In genomic region chr5:143434261-143435206, GRCh38 we compare ENCODE assay signal across 8 cellular contexts. TPM values are rescaled to one million over a fixed set of nuclear protein-coding genes. Genes with fewer than 3 reads are reported as not detected.
DNase-seq lines count a peak whose midpoint lies in the region; ATAC-seq and TF ChIP-seq lines count a peak whose summit lies in the region.

No MANE protein-coding gene starts in this region.

- TF ChIP-seq RAD21 in liver (IDR thresholded peaks at IDR 0.05) = peak in 1 of 2 donors; percentile 22

- peak overlapping the region; percentile 19 to 90 for H3K9ac ChIP-seq in liver (ENCODE audit: low read depth in 1 of 2, low read length in 2 of 2)

- DNase-seq in activated CD8-positive, alpha-beta memory T cell treated with anti-CD3 and anti-CD28 coated beads, Interleukin-2, amount 50 U/mL, for 4 hours = peak; percentile 32
- DNase-seq in thoracic aorta (ENCODE audit: low spot score) = no peak
- no peak for DNase-seq in occipital lobe (lab: John Stamatoyannopoulos, UW)
- DNase-seq in foreskin keratinocyte = no peak
- DNase-seq in COLO668 (lab: John Stamatoyannopoulos, UW; ENCODE audit: unreplicated experiment) = no peak

- TF ChIP-seq CTCF in liver (IDR thresholded peaks at IDR 0.05; ENCODE audit: low read depth, low read length, missing input control) = no peak
- no peak for TF ChIP-seq CTCF in thoracic aorta (IDR thresholded peaks at IDR 0.05)
- TF ChIP-seq CTCF in foreskin keratinocyte (conservative IDR thresholded peaks at IDR 0.05) = no peak

- H3K27ac ChIP-seq in liver (ENCODE audit: low read depth in 1 of 2, low read length in 2 of 2) = peak overlapping the region; percentile 66 to 84
- H3K27ac ChIP-seq in thoracic aorta = no peak overlapping the region
- no peak overlapping the region for H3K27ac ChIP-seq in foreskin keratinocyte

- H3K27me3 ChIP-seq in liver (ENCODE audit: control insufficient read depth in 4 of 4, insufficient read depth in 4 of 4, low read length in 3 of 4) (no peaks in the 10 kb centered on the region), thoracic aorta (replicated peaks; ENCODE audit: insufficient read depth) (no peaks in the 10 kb centered on the region), foreskin keratinocyte (no peaks in the 10 kb centered on the region)

- H3K9me3 ChIP-seq in liver (ENCODE audit: control insufficient read depth in 4 of 4, low read length in 3 of 4) (no peaks in the 10 kb centered on the region), thoracic aorta (no peaks in the 10 kb centered on the region)

- 14% methylated on average over 7 of the region's 7 CpGs for WGBS in liver

- ATAC-seq in GM18861 (IDR thresholded peaks at IDR 0.05; ENCODE audit: unreplicated experiment) (peak; percentile 18), HG03520 (IDR thresholded peaks at IDR 0.05; ENCODE audit: unreplicated experiment) (peak; percentile 32), thoracic aorta (ENCODE audit: insufficient number of reproducible peaks, low FRiP score, low read depth) (no peak), foreskin keratinocyte (no peak)

- H3K36me3 ChIP-seq in liver (ENCODE audit: control insufficient read depth in 4 of 4, insufficient read depth in 3 of 4, low read depth in 1 of 4, low read length in 3 of 4) = no peaks in the 10 kb centered on the region
- H3K36me3 ChIP-seq in thoracic aorta = no peaks in the 10 kb centered on the region

- peaks cover 0 to 27% (median 16%) of the 10 kb centered on the region in 4 donors for H3K4me1 ChIP-seq in liver (ENCODE audit: control insufficient read depth in 4 of 4, insufficient read depth in 4 of 4, low read length in 3 of 4)
- no peaks in the 10 kb centered on the region for H3K4me1 ChIP-seq in thoracic aorta (ENCODE audit: control insufficient read depth in 1 of 2, low read depth in 2 of 2)
- peaks cover 4% of the 10 kb centered on the region for H3K4me1 ChIP-seq in foreskin keratinocyte

- H3K4me3 ChIP-seq in liver (ENCODE audit: low read depth in 1 of 3, low read length in 3 of 3) (peak overlapping the region; percentile 46 to 61 (median 60)), thoracic aorta (peak overlapping the region; percentile 31)

TF ChIP-seq in liver, 16 proteins besides CTCF, POLR2A, EP300 and RAD21:
- peak; percentile 15 for TF ChIP-seq FOXA1 (IDR thresholded peaks at IDR 0.05)
- peak in 1 of 2 donors; percentile 20 for TF ChIP-seq HNF4A (conservative IDR thresholded peaks at IDR 0.05)
- peak; percentile 13 for TF ChIP-seq MAX (IDR thresholded peaks at IDR 0.05)
- TF ChIP-seq REST (IDR thresholded peaks at IDR 0.05) = peak; percentile 18
- no peak for TF ChIP-seq ATF3 (IDR thresholded peaks at IDR 0.05)

RNA-seq across cellular contexts. Expression of gene NR3C1, which starts 31.0 kb away (rescaled TPM):
- total RNA-seq in liver (10 to 100 TPM; 27.3 to 36.4 TPM), thoracic aorta (10 to 100 TPM; 56.5 to 58.1 TPM), occipital lobe (27.1 TPM), foreskin keratinocyte (44.7 and 46.4 TPM in 2 replicates)
- polyA plus RNA-seq in liver (10 to 100 TPM; 24.5 to 30.7 TPM), foreskin keratinocyte (10.3 and 12.2 TPM in 2 replicates)

Comparison
In these comparisons a context has a peak if more than half of its experiments do, and no peak if none do; other contexts are left out.
1. ATAC-seq: peak in GM18861 (single experiment) and HG03520 (single experiment); none in thoracic aorta (single experiment) and foreskin keratinocyte (single experiment).
2. H3K27ac ChIP-seq: peak in liver (2 of 2); none in thoracic aorta (0 of 2) and foreskin keratinocyte (single experiment).